ENCODE assay signal across 12 cellular contexts in genomic region chr14:73526036-73526984, GRCh38. TPM values are rescaled to one million over a fixed set of nuclear protein-coding genes. Genes with fewer than 3 reads are reported as not detected.
A peak's percentile ranks its signal among the peaks of the same experiment; 100 is the strongest.
DNase-seq lines count a peak whose midpoint lies in the region; ATAC-seq and TF ChIP-seq lines count a peak whose summit lies in the region.
"Had no signal": no experiment of that assay in that cellular context is flagged by ENCODE, and none has a peak within 500 bp of the region (broad histone marks: within the 10 kb centered on the region; RNA-seq: fewer than 3 reads in every experiment).

No MANE protein-coding gene starts in this region.

- DNase-seq in AG20443 (ENCODE audit: low spot score) (peak; percentile 25), SK-N-SH (peak; percentile 7), left lung (peak in 1 of 2 donors; percentile 70), ovary (no peak), smooth muscle cell (lab: John Stamatoyannopoulos, UW; ENCODE audit: unreplicated experiment) (no peak)
- DNase-seq: activated CD8-positive, alpha-beta memory T cell treated with anti-CD3 and anti-CD28 coated beads, Interleukin-2, amount 50 U/mL, for 4 hours; caudate nucleus; naive B cell; NCI-H446 treated with DMSO at 0.1 percent for 48 hours; stimulated activated CD4-positive, alpha-beta T cell treated with anti-CD3 and anti-CD28 coated beads, Interleukin-4, amount 100 ng/mL, for 24 hours had no signal

- H3K9ac ChIP-seq in SK-N-SH, result no peak overlapping the region
- no peak overlapping the region for H3K9ac ChIP-seq in smooth muscle cell (ENCODE audit: low read depth)

- peak; percentile 87 for ATAC-seq in left lung
- ATAC-seq in gastroesophageal sphincter, result no peak

- H3F3A ChIP-seq in SK-N-SH (replicated peaks; ENCODE audit: insufficient read depth) (no peaks in the 10 kb centered on the region), smooth muscle cell (ENCODE audit: low read depth) (no peaks in the 10 kb centered on the region)

- TF ChIP-seq EP300 in SK-N-SH (IDR thresholded peaks at IDR 0.05; ENCODE audit: borderline replicate concordance in 1 of 2, low read depth in 1 of 2, low read length in 1 of 2), result no peak
- no peak for TF ChIP-seq EP300 in ovary (IDR thresholded peaks at IDR 0.05)
- TF ChIP-seq EP300 in gastroesophageal sphincter (IDR thresholded peaks at IDR 0.05), result no peak

- H3K4me2 ChIP-seq in SK-N-SH (no peak overlapping the region), smooth muscle cell (no peak overlapping the region)

- H3K27me3 ChIP-seq in SK-N-SH (ENCODE audit: insufficient read depth) (no peaks in the 10 kb centered on the region), left lung (no peaks in the 10 kb centered on the region), ovary (no peaks in the 10 kb centered on the region), gastroesophageal sphincter (no peaks in the 10 kb centered on the region), smooth muscle cell (ENCODE audit: low read depth) (peaks cover 8% of the 10 kb centered on the region)

- H4K20me1 ChIP-seq in SK-N-SH (ENCODE audit: insufficient read depth), result no peaks in the 10 kb centered on the region
- H4K20me1 ChIP-seq in smooth muscle cell (ENCODE audit: low read depth), result no peaks in the 10 kb centered on the region

- TF ChIP-seq CTCF in SK-N-SH (IDR thresholded peaks at IDR 0.05) (no peak), left lung (IDR thresholded peaks at IDR 0.05) (no peak), ovary (IDR thresholded peaks at IDR 0.05) (no peak), gastroesophageal sphincter (IDR thresholded peaks at IDR 0.05) (no peak), smooth muscle cell (IDR thresholded peaks at IDR 0.05; ENCODE audit: borderline replicate concordance, insufficient read depth, poor library complexity, severe bottlenecking) (no peak)

- WGBS in SK-N-SH (ENCODE audit: low lambda C conversion rate), result 88% methylated on average over 6 of the region's 6 CpGs
- WGBS in ovary, 3 donors, result 84 to 88% (median 88%) methylated on average over 6 of the region's 6 CpGs
- 75 to 89% methylated on average over 3 of the region's 6 CpGs for WGBS in gastroesophageal sphincter (ENCODE audit: low coverage in 1 of 2), 2 donors
- WGBS in smooth muscle cell (ENCODE audit: low lambda C conversion rate), result 95% methylated on average over 6 of the region's 6 CpGs

- no peak for TF ChIP-seq RAD21 in SK-N-SH (IDR thresholded peaks at IDR 0.05; ENCODE audit: low read length)

- CTCF ChIA-PET in SK-N-SH (lab: Yijun Ruan, JAX), result interaction anchor here (1.1 to 7.3 kb wide), 2 partner anchors 16 to 40 kb away, joined by 3 to 52 read pairs; no protein-coding TSS in a partner anchor

- no peak overlapping the region for H3K27ac ChIP-seq in SK-N-SH (ENCODE audit: low read depth in 2 of 2, low read length in 1 of 2)
- no peak overlapping the region for H3K27ac ChIP-seq in left lung
- H3K27ac ChIP-seq in ovary, result no peak overlapping the region
- H3K27ac ChIP-seq in gastroesophageal sphincter, result peak overlapping the region in 1 of 4 donors; percentile 27
- no peak overlapping the region for H3K27ac ChIP-seq in smooth muscle cell (ENCODE audit: low read depth)

- H3K4me1 ChIP-seq in SK-N-SH (ENCODE audit: control insufficient read depth in 1 of 2, insufficient read depth in 2 of 2, low read depth in 1 of 2, low read length in 1 of 2) (peaks cover 0 to 8% of the 10 kb centered on the region in 2 experiments; a peak in 1 of 4 replicates), left lung (peaks cover 0 to 4% of the 10 kb centered on the region in 2 donors), ovary (ENCODE audit: insufficient read depth) (peaks cover 2% of the 10 kb centered on the region), gastroesophageal sphincter (peaks cover 0 to 12% (median 0%) of the 10 kb centered on the region in 3 donors), smooth muscle cell (ENCODE audit: low read depth) (no peaks in the 10 kb centered on the region)

- TF ChIP-seq POLR2A in ovary (IDR thresholded peaks at IDR 0.05) (no peak), gastroesophageal sphincter (IDR thresholded peaks at IDR 0.05) (no peak)

- H3K4me3 ChIP-seq in SK-N-SH (ENCODE audit: low read depth in 2 of 2, low read length in 1 of 2) (no peak overlapping the region), left lung (no peak overlapping the region), ovary (no peak overlapping the region), gastroesophageal sphincter (no peak overlapping the region), smooth muscle cell (no peak overlapping the region)

- H3K79me2 ChIP-seq in SK-N-SH (ENCODE audit: insufficient read depth) (no peaks in the 10 kb centered on the region), smooth muscle cell (ENCODE audit: low read depth) (no peaks in the 10 kb centered on the region)

- intact Hi-C loops in left lung (cut with DNase I), result no loop called here
- intact Hi-C loops in ovary (cut with DNase I), result no loop called here

- H3K9me2 ChIP-seq in SK-N-SH, result no peaks in the 10 kb centered on the region

- H2AFZ ChIP-seq in SK-N-SH (ENCODE audit: low read depth), result no peak overlapping the region
- no peak overlapping the region for H2AFZ ChIP-seq in smooth muscle cell (ENCODE audit: low read depth)

- H3K9me3 ChIP-seq in SK-N-SH (no peaks in the 10 kb centered on the region), left lung (no peaks in the 10 kb centered on the region), ovary (no peaks in the 10 kb centered on the region), gastroesophageal sphincter (no peaks in the 10 kb centered on the region), smooth muscle cell (replicated peaks; ENCODE audit: low read depth) (no peaks in the 10 kb centered on the region)

- POLR2A ChIA-PET in SK-N-SH (lab: Yijun Ruan, JAX), result interaction anchor here (0.7 to 0.8 kb wide), 1 partner anchor 43 kb away, joined by 3 to 4 read pairs; the partner anchor contains the start of gene ACOT2

- H3K36me3 ChIP-seq in SK-N-SH (replicated peaks in 1 of 2; ENCODE audit: control insufficient read depth in 1 of 2, insufficient read depth in 2 of 2, low read length in 1 of 2) (no peaks in the 10 kb centered on the region), left lung (no peaks in the 10 kb centered on the region), ovary (no peaks in the 10 kb centered on the region), gastroesophageal sphincter (peaks cover 0 to 13% of the 10 kb centered on the region in 2 donors), smooth muscle cell (ENCODE audit: low read depth) (no peaks in the 10 kb centered on the region)

TF ChIP-seq in SK-N-SH, 30 proteins besides CTCF, POLR2A, EP300 and RAD21 (continues in another document):
- TF ChIP-seq PBX3 (IDR thresholded peaks at IDR 0.05) (no peak), GABPA (IDR thresholded peaks at IDR 0.05; ENCODE audit: low read depth) (no peak), EZH2phosphoT487 (IDR thresholded peaks at IDR 0.05; ENCODE audit: borderline replicate concordance, low read depth) (no peak)

RNA-seq across cellular contexts. Expression of gene ACOT1, which starts 10.6 kb away (rescaled TPM):
- polyA plus RNA-seq in SK-N-SH (2012; rRNA removed) (4.2 and 5.4 TPM in 2 replicates), ovary (10 to 100 TPM in 1 of 2 donors, 1 to 10 TPM in 1; 2.7 to 10.4 TPM), smooth muscle cell (4.3 and 7.3 TPM in 2 replicates)
- polyA plus RNA-seq in SK-N-SH (2012; cell fraction: cytosol; rRNA removed), result 3.5 and 4.8 TPM in 2 replicates
- 3.8 and 6.6 TPM in 2 replicates for polyA plus RNA-seq in SK-N-SH (2012; cell fraction: nucleus; rRNA removed)
- total RNA-seq in left lung (10 to 100 TPM; 11.5 to 13.6 TPM), ovary (10 to 100 TPM in 1 of 7 donors, 1 to 10 TPM in 6; 1.6 to 10.4 (median 3.3) TPM), gastroesophageal sphincter (10 to 100 TPM in 3 of 4 donors, 1 to 10 TPM in 1; 9.8 to 17.9 (median 16.5) TPM), smooth muscle cell (7.9 and 13.1 TPM in 2 replicates)

RNA-seq across cellular contexts. Expression of gene HEATR4, which starts 32.4 kb away (rescaled TPM):
- polyA plus RNA-seq in SK-N-SH (2012; rRNA removed) (not detected in 2 replicates), ovary (under 1 TPM; 0.10 to 0.35 TPM), smooth muscle cell (0.19 and 0.51 TPM in 2 replicates)
- not detected in 2 replicates for polyA plus RNA-seq in SK-N-SH (2012; cell fraction: cytosol; rRNA removed)
- not detected in 2 replicates for polyA plus RNA-seq in SK-N-SH (2012; cell fraction: nucleus; rRNA removed)
- total RNA-seq in left lung (under 1 TPM; 0.41 to 0.63 TPM), ovary (under 1 TPM; 0.34 to 0.72 (median 0.43) TPM), gastroesophageal sphincter (under 1 TPM; 0.31 to 0.54 (median 0.35) TPM), smooth muscle cell (not detected in 2 replicates)
- total RNA-seq: T-helper 1 cell treated with Interleukin-12 subunit alpha and Interleukin-12 subunit beta and Interleukin-4 antibody, amounts not matched to agents 30 ng/mL and 1 ng/mL, for 36 hours had no signal

RNA-seq across cellular contexts. Expression of gene RIOX1, which starts 35.6 kb away (rescaled TPM):
- polyA plus RNA-seq in SK-N-SH (2012; rRNA removed) (10.2 and 11.2 TPM in 2 replicates), ovary (1 to 10 TPM; 4.4 to 6.8 TPM), smooth muscle cell (7.9 and 10.6 TPM in 2 replicates)
- polyA plus RNA-seq in SK-N-SH (2012; cell fraction: cytosol; rRNA removed), result 6.2 and 9.4 TPM in 2 replicates
- polyA plus RNA-seq in SK-N-SH (2012; cell fraction: nucleus; rRNA removed), result 7.0 and 7.6 TPM in 2 replicates
- total RNA-seq in left lung (10 to 100 TPM; 11.9 to 14.7 TPM), ovary (10 to 100 TPM; 10.6 to 16.2 (median 13.7) TPM), gastroesophageal sphincter (10 to 100 TPM; 13.6 to 21.8 (median 18.1) TPM), smooth muscle cell (2.7 and 5.7 TPM in 2 replicates)

RNA-seq across cellular contexts. Expression of gene ACOT2, which starts 42.7 kb away (rescaled TPM):
- 45.6 and 46.7 TPM in 2 replicates for polyA plus RNA-seq in SK-N-SH (2012; rRNA removed)
- 27.4 and 37.8 TPM in 2 replicates for polyA plus RNA-seq in SK-N-SH (2012; cell fraction: cytosol; rRNA removed)
- 46.2 and 61.3 TPM in 2 replicates for polyA plus RNA-seq in SK-N-SH (2012; cell fraction: nucleus; rRNA removed)
- 10 to 100 TPM; 32.5 to 44.5 TPM for total RNA-seq in left lung
- 10 to 100 TPM; 10.8 to 35.7 (median 19.3) TPM for total RNA-seq in ovary
- 10 to 100 TPM; 23.1 to 27.2 TPM for polyA plus RNA-seq in ovary
- 100 to 1,000 TPM in 3 of 4 donors, 10 to 100 TPM in 1; 37.6 to 156 (median 107) TPM for total RNA-seq in gastroesophageal sphincter
- 12.1 and 14.7 TPM in 2 replicates for total RNA-seq in smooth muscle cell
- 17.1 and 20.5 TPM in 2 replicates for polyA plus RNA-seq in smooth muscle cell

Comparison
In these comparisons a context has a peak if more than half of its experiments do, and no peak if none do; other contexts are left out.
1. DNase-seq: peak in AG20443 (single experiment) and SK-N-SH (single experiment); none in ovary (0 of 5) and smooth muscle cell (single experiment).